In genomic region chr3:194102436-194102835, GRCh38 we compare ENCODE assay signal across 21 cellular contexts. TPM values are rescaled to one million over a fixed set of nuclear protein-coding genes. Genes with fewer than 3 reads are reported as not detected.
A peak's percentile ranks its signal among the peaks of the same experiment; 100 is the strongest.
DNase-seq lines count a peak whose midpoint lies in the region; ATAC-seq and TF ChIP-seq lines count a peak whose summit lies in the region.
"Had no signal": no experiment of that assay in that cellular context is flagged by ENCODE, and none has a peak within 500 bp of the region (broad histone marks: within the 10 kb centered on the region; RNA-seq: fewer than 3 reads in every experiment).

No MANE protein-coding gene starts in this region.

- H3K27ac Mint-ChIP-seq in naive B cell (peak overlapping the region; percentile 88 to 100 (median 99)), GM23338 (no peak overlapping the region)
- H3K27ac Mint-ChIP-seq: activated T-helper 17 cell treated with anti-CD3 and anti-CD28 coated beads, Interleukin-2, amount 50 U/mL, for 72 hours had no signal

- H3K36me3 Mint-ChIP-seq in naive B cell: no peaks in the 10 kb centered on the region
- H3K36me3 Mint-ChIP-seq in GM23338 (ENCODE audit: low read depth): no peaks in the 10 kb centered on the region

- H3K27me3 ChIP-seq in MM.1S (replicated peaks; ENCODE audit: insufficient read depth, low read length): no peaks in the 10 kb centered on the region
- H3K27me3 ChIP-seq in GM23338 (ENCODE audit: insufficient read depth): no peaks in the 10 kb centered on the region
- H3K27me3 ChIP-seq: cardiac muscle cell, upper lobe of left lung had no signal

- H3K4me1 Mint-ChIP-seq in naive B cell (peaks cover 86 to 95% (median 91%) of the 10 kb centered on the region in 3 donors), GM23338 (peaks cover 22% of the 10 kb centered on the region)

- H3K9me2 ChIP-seq in MM.1S (replicated peaks; ENCODE audit: insufficient read depth, low read length) (no peaks in the 10 kb centered on the region), GM23338 (ENCODE audit: insufficient read depth) (peaks cover 3% of the 10 kb centered on the region; the same call in 1 of the 2 replicates)

- H3K4me2 ChIP-seq in MM.1S (ENCODE audit: low read depth, low read length) (peak overlapping the region; percentile 91), GM23338 (no peak overlapping the region)

- H3K9me3 ChIP-seq in MM.1S (replicated peaks; ENCODE audit: insufficient read depth, low read length): no peaks in the 10 kb centered on the region
- H3K9me3 ChIP-seq: gastroesophageal sphincter, upper lobe of left lung had no signal

- H3K4me1 ChIP-seq in MM.1S (ENCODE audit: low read length) (peaks cover 70% of the 10 kb centered on the region), GM23338 (ENCODE audit: insufficient read depth) (0 out of 2 replicates have a peak, but pooled peaks cover 5% of the 10 kb centered on the region)

- H3K9me3 Mint-ChIP-seq in naive B cell (peaks cover 0 to 5% (median 0%) of the 10 kb centered on the region in 7 donors), GM23338 (no peaks in the 10 kb centered on the region)
- H3K9me3 Mint-ChIP-seq: activated T-helper 17 cell treated with anti-CD3 and anti-CD28 coated beads, Interleukin-2, amount 50 U/mL, for 72 hours had no signal

- H2AFZ ChIP-seq in MM.1S (ENCODE audit: low read length) (no peak overlapping the region), GM23338 (no peak overlapping the region)

- H3F3A ChIP-seq in MM.1S (ENCODE audit: insufficient read depth, low read length) (peaks cover 49% of the 10 kb centered on the region), GM23338 (replicated peaks; ENCODE audit: low read depth) (no peaks in the 10 kb centered on the region)

- H3K4me3 Mint-ChIP-seq in naive B cell: peak overlapping the region in 6 of 8 donors; percentile 22 to 83 (median 63)
- H3K4me3 Mint-ChIP-seq in GM23338: no peak overlapping the region
- H3K4me3 Mint-ChIP-seq: activated T-helper 17 cell treated with anti-CD3 and anti-CD28 coated beads, Interleukin-2, amount 50 U/mL, for 72 hours had no signal

- peak overlapping the region; percentile 70 for H3K9ac ChIP-seq in MM.1S (ENCODE audit: low read length)

- H3K4me3 ChIP-seq in GM12864 (ENCODE audit: low read depth, low read length) (no peak overlapping the region), MM.1S (ENCODE audit: low read length) (peak overlapping the region; percentile 50), GM23338 (no peak overlapping the region)
- H3K4me3 ChIP-seq: cardiac muscle cell, gastroesophageal sphincter, upper lobe of left lung had no signal

- TF ChIP-seq CTCF in GM12864 (IDR thresholded peaks at IDR 0.05; ENCODE audit: low read depth, low read length, missing control alignments): no peak
- TF ChIP-seq CTCF in MM.1S (IDR thresholded peaks at IDR 0.05; ENCODE audit: low read length): no peak
- TF ChIP-seq CTCF in GM23338 (conservative IDR thresholded peaks at IDR 0.05; ENCODE audit: low read depth in 2 of 2): no peak

- no peaks in the 10 kb centered on the region for H3K27me3 Mint-ChIP-seq in naive B cell
- peaks cover 7% of the 10 kb centered on the region for H3K27me3 Mint-ChIP-seq in GM23338 (ENCODE audit: insufficient read depth, low read depth, poor library complexity)

- H3K36me3 ChIP-seq in MM.1S (replicated peaks; ENCODE audit: insufficient read depth, low read length): no peaks in the 10 kb centered on the region
- H3K36me3 ChIP-seq in GM23338 (ENCODE audit: insufficient read depth): no peaks in the 10 kb centered on the region
- H3K36me3 ChIP-seq: cardiac muscle cell, gastroesophageal sphincter, upper lobe of left lung had no signal

- DNase-seq in GM12864 (ENCODE audit: low read depth) (peak; percentile 52), MM.1S (peak; percentile 95), naive B cell (no peak), GM23338 (ENCODE audit: low spot score) (no peak), amygdala (lab: John Stamatoyannopoulos, UW) (no peak), ecto neural progenitor cell (ENCODE audit: low spot score) (no peak)
- DNase-seq: activated CD4-positive, CD25-positive, alpha-beta regulatory T cell treated with anti-CD3 and anti-CD28 coated beads, Interleukin-2, amount 50 U/mL, for 72 hours; left cardiac atrium; midbrain; NCI-H146; NCI-H82; retina; stimulated activated naive CD4-positive, alpha-beta T cell treated with Interleukin-2 at 50 U/mL for 16 hours; T1000; upper lobe of left lung had no signal

- peak overlapping the region; percentile 88 for H3K27ac ChIP-seq in MM.1S (ENCODE audit: low read length)
- H3K27ac ChIP-seq in GM23338 (ENCODE audit: low read depth): no peak overlapping the region
- H3K27ac ChIP-seq: cardiac muscle cell, gastroesophageal sphincter, upper lobe of left lung had no signal

- no peaks in the 10 kb centered on the region for H3K79me2 ChIP-seq in MM.1S (ENCODE audit: low read length)
- no peaks in the 10 kb centered on the region for H3K79me2 ChIP-seq in GM23338 (replicated peaks; ENCODE audit: insufficient read depth)

- ATAC-seq in GM19455 (IDR thresholded peaks at IDR 0.05; ENCODE audit: unreplicated experiment) (peak; percentile 35), naive B cell (ENCODE audit: low read depth in 2 of 2) (no peak), GM23338 (no peak), HG02642 (IDR thresholded peaks at IDR 0.05; ENCODE audit: poor library complexity, unreplicated experiment) (no peak)
- ATAC-seq: activated T-helper 17 cell treated with anti-CD3 and anti-CD28 coated beads, Interleukin-2, amount 50 U/mL, for 72 hours; gastroesophageal sphincter; left cardiac atrium; Panc1 had no signal

- no peaks in the 10 kb centered on the region for H4K20me1 ChIP-seq in MM.1S (ENCODE audit: insufficient read depth, low read length)
- H4K20me1 ChIP-seq in GM23338 (replicated peaks; ENCODE audit: insufficient read depth): no peaks in the 10 kb centered on the region

TF ChIP-seq in GM23338, 12 proteins besides CTCF, POLR2A, EP300 and RAD21 (continues in another document):
- TF ChIP-seq CREB1 (CRISPR knock-in tag; IDR thresholded peaks at IDR 0.05; ENCODE audit: low read depth) (no peak), JUNB (IDR thresholded peaks at IDR 0.05; ENCODE audit: unreplicated experiment) (no peak), NANOG (IDR thresholded peaks at IDR 0.05; ENCODE audit: borderline replicate concordance) (no peak), EZH2phosphoT487 (IDR thresholded peaks at IDR 0.05; ENCODE audit: unreplicated experiment) (no peak), STAT1 (IDR thresholded peaks at IDR 0.05; ENCODE audit: unreplicated experiment) (no peak), EZH2 (IDR thresholded peaks at IDR 0.05; ENCODE audit: low read depth, unreplicated experiment) (no peak), ZNF114 (CRISPR knock-in tag; IDR thresholded peaks at IDR 0.05) (no peak), POLR2AphosphoS5 (IDR thresholded peaks at IDR 0.05; ENCODE audit: low read depth) (no peak), ZNF331 (CRISPR knock-in tag; IDR thresholded peaks at IDR 0.05; ENCODE audit: low read depth) (no peak)
- TF ChIP-seq, protein P1, sequence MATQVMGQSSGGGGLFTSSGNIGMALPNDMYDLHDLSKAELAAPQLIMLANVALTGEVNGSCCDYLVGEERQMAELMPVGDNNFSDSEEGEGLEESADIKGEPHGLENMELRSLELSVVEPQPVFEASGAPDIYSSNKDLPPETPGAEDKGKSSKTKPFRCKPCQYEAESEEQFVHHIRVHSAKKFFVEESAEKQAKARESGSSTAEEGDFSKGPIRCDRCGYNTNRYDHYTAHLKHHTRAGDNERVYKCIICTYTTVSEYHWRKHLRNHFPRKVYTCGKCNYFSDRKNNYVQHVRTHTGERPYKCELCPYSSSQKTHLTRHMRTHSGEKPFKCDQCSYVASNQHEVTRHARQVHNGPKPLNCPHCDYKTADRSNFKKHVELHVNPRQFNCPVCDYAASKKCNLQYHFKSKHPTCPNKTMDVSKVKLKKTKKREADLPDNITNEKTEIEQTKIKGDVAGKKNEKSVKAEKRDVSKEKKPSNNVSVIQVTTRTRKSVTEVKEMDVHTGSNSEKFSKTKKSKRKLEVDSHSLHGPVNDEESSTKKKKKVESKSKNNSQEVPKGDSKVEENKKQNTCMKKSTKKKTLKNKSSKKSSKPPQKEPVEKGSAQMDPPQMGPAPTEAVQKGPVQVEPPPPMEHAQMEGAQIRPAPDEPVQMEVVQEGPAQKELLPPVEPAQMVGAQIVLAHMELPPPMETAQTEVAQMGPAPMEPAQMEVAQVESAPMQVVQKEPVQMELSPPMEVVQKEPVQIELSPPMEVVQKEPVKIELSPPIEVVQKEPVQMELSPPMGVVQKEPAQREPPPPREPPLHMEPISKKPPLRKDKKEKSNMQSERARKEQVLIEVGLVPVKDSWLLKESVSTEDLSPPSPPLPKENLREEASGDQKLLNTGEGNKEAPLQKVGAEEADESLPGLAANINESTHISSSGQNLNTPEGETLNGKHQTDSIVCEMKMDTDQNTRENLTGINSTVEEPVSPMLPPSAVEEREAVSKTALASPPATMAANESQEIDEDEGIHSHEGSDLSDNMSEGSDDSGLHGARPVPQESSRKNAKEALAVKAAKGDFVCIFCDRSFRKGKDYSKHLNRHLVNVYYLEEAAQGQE (IDR thresholded peaks at IDR 0.05; ENCODE audit: unreplicated experiment): no peak
- TF ChIP-seq, protein P2, sequence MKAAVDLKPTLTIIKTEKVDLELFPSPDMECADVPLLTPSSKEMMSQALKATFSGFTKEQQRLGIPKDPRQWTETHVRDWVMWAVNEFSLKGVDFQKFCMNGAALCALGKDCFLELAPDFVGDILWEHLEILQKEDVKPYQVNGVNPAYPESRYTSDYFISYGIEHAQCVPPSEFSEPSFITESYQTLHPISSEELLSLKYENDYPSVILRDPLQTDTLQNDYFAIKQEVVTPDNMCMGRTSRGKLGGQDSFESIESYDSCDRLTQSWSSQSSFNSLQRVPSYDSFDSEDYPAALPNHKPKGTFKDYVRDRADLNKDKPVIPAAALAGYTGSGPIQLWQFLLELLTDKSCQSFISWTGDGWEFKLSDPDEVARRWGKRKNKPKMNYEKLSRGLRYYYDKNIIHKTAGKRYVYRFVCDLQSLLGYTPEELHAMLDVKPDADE (IDR thresholded peaks at IDR 0.05): no peak

RNA-seq across cellular contexts. Expression of gene HES1, which starts 33.5 kb away (rescaled TPM):
- polyA plus RNA-seq in naive B cell (ENCODE audit: low read depth in 6 of 6) (10 to 100 TPM; 10.1 to 43.5 (median 25.4) TPM), GM23338 (2016; fragmentation: Nextera tagmentation; extraction: Ambion mirVana) (59.3 and 60.8 TPM in 2 replicates)
- 40.3 and 42.7 TPM in 2 replicates for total RNA-seq in GM23338 (2014; rRNA removed; shearing (Covaris generic))

Comparison
In these comparisons a context has a peak if more than half of its experiments do, and no peak if none do; other contexts are left out.
1. DNase-seq: peak in GM12864 (single experiment) and MM.1S (single experiment); none in naive B cell (single experiment), GM23338 (single experiment), amygdala (0 of 56) and ecto neural progenitor cell (single experiment).